Comparison of ENCODE assay signal across 11 cellular contexts in genomic region chr6:10033223-10033829, GRCh38.
DNase-seq lines count a peak whose midpoint lies in the region; ATAC-seq, FAIRE-seq and TF ChIP-seq lines count a peak whose summit lies in the region.
"Had no signal": no experiment of that assay in that cellular context is flagged by ENCODE, and none has a peak within 500 bp of the region (broad histone marks: within the 10 kb centered on the region; RNA-seq: fewer than 3 reads in every experiment).

No MANE protein-coding gene starts in this region.

- peak; percentile 93 for FAIRE-seq in bronchial epithelial cell (lab: Jason Lieb, UNC)
- FAIRE-seq: G401.6 had no signal

- ATAC-seq in HG03469 (IDR thresholded peaks at IDR 0.05; ENCODE audit: unreplicated experiment) (no peak), GM18520 (IDR thresholded peaks at IDR 0.05; ENCODE audit: unreplicated experiment) (no peak)
- ATAC-seq: natural killer cell; stimulated activated naive CD8-positive, alpha-beta T cell treated with anti-CD3 and anti-CD28 coated beads, Interleukin-15, Interleukin-2, amounts not matched to agents 100 U/mL and 50 U/mL, for 24 hours had no signal

- H3K4me3 ChIP-seq in HEK293 (ENCODE audit: low read depth, low read length) = peak overlapping the region; percentile 14
- peak overlapping the region; percentile 0 for H3K4me3 ChIP-seq in bronchial epithelial cell (ENCODE audit: low read depth, low read length)

- CTCF ChIA-PET in HEK293 (lab: Yijun Ruan, JAX) = interaction anchor here (0.6 to 1.0 kb wide), 4 partner anchors 215 to 394 kb away, joined by 3 to 6 read pairs (median 3); no protein-coding TSS in a partner anchor

- POLR2A ChIA-PET in HEK293 (lab: Yijun Ruan, JAX) = interaction anchor here (0.5 to 1.4 kb wide), 8 partner anchors 8 to 381 kb away, joined by 3 to 8 read pairs (median 4); partner anchors contain the start of gene TFAP2A

- TF ChIP-seq CTCF in HEK293 (tag by site-specific recombination; IDR thresholded peaks at IDR 0.05) = no peak
- TF ChIP-seq CTCF in bronchial epithelial cell (IDR thresholded peaks at IDR 0.05; ENCODE audit: insufficient read depth, low read length, severe bottlenecking) = no peak

- H3K9me3 ChIP-seq in HEK293 (ENCODE audit: control insufficient read depth, insufficient read depth, low read depth, low read length) = no peaks in the 10 kb centered on the region

- H3K27me3 ChIP-seq in bronchial epithelial cell (ENCODE audit: control insufficient read depth, insufficient read depth, low read length) = no peaks in the 10 kb centered on the region

- H3K4me1 ChIP-seq in HEK293 (ENCODE audit: control insufficient read depth, insufficient read depth, low read length) = peaks cover 14% of the 10 kb centered on the region

- DNase-seq in NCI-H2107 treated with DMSO at 0.1 percent for 48 hours (lab: John Stamatoyannopoulos, UW; ENCODE audit: unreplicated experiment) (peak; percentile 92), bronchial epithelial cell (ENCODE audit: low read depth) (peak; percentile 74), retina (peak; percentile 65), NCI-H2171 treated with DMSO at 0.1 percent for 48 hours (lab: John Stamatoyannopoulos, UW) (no peak)
- DNase-seq: activated CD4-positive, alpha-beta T cell treated with anti-CD3 and anti-CD28 coated beads, Interleukin-2, amount 50 U/mL, for 1 hour; natural killer cell; stimulated activated naive CD8-positive, alpha-beta T cell treated with anti-CD3 and anti-CD28 coated beads, Interleukin-15, Interleukin-2, amounts not matched to agents 100 U/mL and 50 U/mL, for 24 hours had no signal

- H3K27ac ChIP-seq in HEK293 (ENCODE audit: extremely low read depth, low read depth, low read length) = no peak overlapping the region

- H3K36me3 ChIP-seq in HEK293 (ENCODE audit: control insufficient read depth in 2 of 2, insufficient read depth in 1 of 2, low read length in 2 of 2) (no peaks in the 10 kb centered on the region), bronchial epithelial cell (ENCODE audit: control insufficient read depth, insufficient read depth, low read length) (no peaks in the 10 kb centered on the region)

TF ChIP-seq in HEK293, 187 proteins besides CTCF, POLR2A, EP300 and RAD21 (continues in another document):
- TF ChIP-seq ZNF558 (tag by site-specific recombination; IDR thresholded peaks at IDR 0.05) = no peak
- TF ChIP-seq ZNF335 (tag by site-specific recombination; conservative IDR thresholded peaks at IDR 0.05) = no peak
- TF ChIP-seq FEZF1 (tag by site-specific recombination; IDR thresholded peaks at IDR 0.05) = peak; percentile 68
- TF ChIP-seq BCL6B (tag by site-specific recombination; IDR thresholded peaks at IDR 0.05) = no peak
- no peak for TF ChIP-seq ZNF692 (tag by site-specific recombination; IDR thresholded peaks at IDR 0.05)
- TF ChIP-seq ZNF670 (tag by site-specific recombination; IDR thresholded peaks at IDR 0.05; ENCODE audit: low read depth) = no peak
- TF ChIP-seq ZNF324 (tag by site-specific recombination; IDR thresholded peaks at IDR 0.05) = no peak
- no peak for TF ChIP-seq ZNF202 (tag by site-specific recombination; IDR thresholded peaks at IDR 0.05; ENCODE audit: borderline replicate concordance)
- TF ChIP-seq ZNF211 (tag by site-specific recombination; IDR thresholded peaks at IDR 0.05; ENCODE audit: low read depth) = no peak
- TF ChIP-seq REST (tag by site-specific recombination; IDR thresholded peaks at IDR 0.05) = no peak
- no peak for TF ChIP-seq ZIC2 (tag by site-specific recombination; IDR thresholded peaks at IDR 0.05)
- no peak for TF ChIP-seq ZBTB6 (tag by site-specific recombination; IDR thresholded peaks at IDR 0.05)
- no peak for TF ChIP-seq ZNF48 (tag by site-specific recombination; IDR thresholded peaks at IDR 0.05)
- TF ChIP-seq ZBTB48 (tag by site-specific recombination; IDR thresholded peaks at IDR 0.05) = no peak
- no peak for TF ChIP-seq SP3 (tag by site-specific recombination; IDR thresholded peaks at IDR 0.05)
- TF ChIP-seq YY1 (tag by site-specific recombination; IDR thresholded peaks at IDR 0.05) = no peak
- no peak for TF ChIP-seq ZSCAN5A (tag by site-specific recombination; IDR thresholded peaks at IDR 0.05)
- peak; percentile 27; the same call in 1 of the 2 replicates for TF ChIP-seq ZNF660 (tag by site-specific recombination; IDR thresholded peaks at IDR 0.05)
